In the genomic region with DNA sequence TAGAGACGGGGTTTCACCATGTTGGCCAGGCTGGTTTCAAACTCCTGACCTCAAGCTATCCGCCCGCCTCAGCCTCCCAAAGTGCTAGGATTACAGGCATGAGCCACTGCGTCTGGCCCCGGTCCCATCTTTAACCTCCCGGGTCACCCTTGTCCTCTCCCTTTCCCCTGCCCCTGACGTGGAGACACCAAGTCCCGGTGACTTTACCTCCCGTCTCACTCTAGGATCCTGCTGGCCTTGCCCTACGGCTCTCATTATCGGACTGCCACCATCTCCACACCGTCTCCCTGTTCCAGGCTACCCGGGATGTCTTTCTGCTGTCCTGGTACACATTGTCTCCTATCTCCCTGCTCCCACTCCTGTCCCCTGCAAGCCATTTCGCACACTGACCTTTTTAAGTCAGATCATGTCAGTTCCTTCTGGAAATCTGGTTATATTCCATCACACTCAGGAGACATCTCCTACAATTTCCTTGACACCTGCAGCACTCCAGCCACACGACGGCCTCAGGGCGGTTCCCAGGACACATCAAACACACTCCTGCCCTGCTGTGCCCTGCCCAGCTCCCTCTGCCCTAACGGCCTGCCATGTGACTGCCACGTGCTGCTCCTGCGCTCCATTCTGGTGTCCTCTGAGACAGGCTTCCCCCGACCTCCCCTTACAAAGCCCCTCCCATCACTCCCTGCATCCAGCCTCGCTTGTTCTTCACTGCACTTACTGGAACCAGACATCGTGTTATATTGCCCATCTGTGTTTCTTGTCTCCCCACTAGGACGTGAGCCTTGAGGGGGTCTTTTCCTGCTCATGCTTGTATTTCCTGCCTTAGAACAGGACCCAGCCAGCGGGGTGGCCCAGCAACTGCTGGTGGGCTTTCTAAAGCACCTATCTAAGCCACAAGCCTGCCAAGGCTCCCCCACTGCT, we compare ENCODE assay signal across 9 cellular contexts. TPM values are rescaled to one million over a fixed set of nuclear protein-coding genes. Genes with fewer than 3 reads are reported as not detected.
DNase-seq lines count a peak whose midpoint lies in the region; ATAC-seq, FAIRE-seq and TF ChIP-seq lines count a peak whose summit lies in the region.
"Had no signal": no experiment of that assay in that cellular context is flagged by ENCODE, and none has a peak within 500 bp of the region (broad histone marks: within the 10 kb centered on the region; RNA-seq: fewer than 3 reads in every experiment).

No MANE protein-coding gene starts in this region.

- H3K4me3 ChIP-seq in heart left ventricle (peak overlapping the region in 11 of 12 donors; percentile 19 to 74 (median 51)), skeletal muscle satellite cell (ENCODE audit: low read length) (peak overlapping the region; percentile 65)

- intact Hi-C loops in heart left ventricle (cut with DNase I), result loop anchor here in 9 of 10 donors (2.0 to 10.0 kb wide), 6 partner anchors 60 to 105 kb away; partner anchors contain the start of gene RNF11 (in 5 of the 9)

- H3K36me3 ChIP-seq in heart left ventricle, result no peaks in the 10 kb centered on the region
- H3K36me3 ChIP-seq in skeletal muscle satellite cell (ENCODE audit: insufficient read depth, low read length), result no peaks in the 10 kb centered on the region

- CTCF ChIA-PET in RWPE1 (lab: Yijun Ruan, JAX), result interaction anchor here (0.6 to 1.2 kb wide), 21 partner anchors 8 to 1737 kb away, joined by 3 to 10 read pairs (median 3); no protein-coding TSS in a partner anchor

- TF ChIP-seq CTCF in RWPE1 (conservative IDR thresholded peaks at IDR 0.05; ENCODE audit: low read depth), result no peak
- TF ChIP-seq CTCF in heart left ventricle (IDR thresholded peaks at IDR 0.05), result no peak

- 71 to 77% (median 73%) methylated on average over 25 of the region's 25 CpGs for WGBS in heart left ventricle, 4 donors

- H3K4me2 ChIP-seq in skeletal muscle satellite cell (ENCODE audit: low read length), result peak overlapping the region; percentile 85

- TF ChIP-seq POLR2A in GM12892 (IDR thresholded peaks at IDR 0.05; ENCODE audit: low read depth, low read length) (no peak), heart left ventricle (IDR thresholded peaks at IDR 0.05) (no peak)

- H3K4me1 ChIP-seq in heart left ventricle (peaks cover 0 to 16% (median 11%) of the 10 kb centered on the region in 12 donors), skeletal muscle satellite cell (ENCODE audit: control insufficient read depth, insufficient read depth, low read length) (peaks cover 20% of the 10 kb centered on the region)

- no peaks in the 10 kb centered on the region for H3K9me3 ChIP-seq in heart left ventricle
- H3K9me3 ChIP-seq in skeletal muscle satellite cell (replicated peaks; ENCODE audit: low read length), result no peaks in the 10 kb centered on the region

- peak; percentile 7 to 31 (median 21) for ATAC-seq in heart left ventricle

- peak overlapping the region; percentile 25; the same call in 1 of the 2 replicates for H3K27ac ChIP-seq in RWPE1
- H3K27ac ChIP-seq in heart left ventricle, result peak overlapping the region in 4 of 12 donors; percentile 1 to 27 (median 8)

- DNase-seq in GM12892 (ENCODE audit: insufficient read length) (no peak), RWPE1 (ENCODE audit: low spot score) (no peak), heart left ventricle (no peak), NCI-H748 (lab: John Stamatoyannopoulos, UW; ENCODE audit: unreplicated experiment) (no peak), midbrain (lab: John Stamatoyannopoulos, UW) (no peak), dedifferentiated amniotic fluid mesenchymal stem cell (ENCODE audit: extremely low spot score) (no peak)
- DNase-seq in stimulated activated CD4-positive, alpha-beta T cell treated with anti-CD3 and anti-CD28 coated beads, Interleukin-2, amount 100 ng/mL, for 48 hours, result no peak

- POLR2A ChIA-PET in RWPE1 (lab: Yijun Ruan, JAX; ENCODE audit: low non-redundant PET), result no interaction called here

- H3K27me3 ChIP-seq in heart left ventricle (no peaks in the 10 kb centered on the region), skeletal muscle satellite cell (ENCODE audit: control insufficient read depth, insufficient read depth, low read length) (no peaks in the 10 kb centered on the region)

- FAIRE-seq in GM12892 (lab: Jason Lieb, UNC), result peak; percentile 67

- H3K9ac ChIP-seq in skeletal muscle satellite cell (ENCODE audit: low read depth, low read length), result peak overlapping the region; percentile 79

RNA-seq across cellular contexts. Expression of gene TTC39A, which starts 32.7 kb away (rescaled TPM):
- polyA plus RNA-seq in GM12892 (2012; ENCODE audit: missing spikeins), result 2.0 TPM
- total RNA-seq in heart left ventricle, result 10 to 100 TPM; 14.5 to 29.2 (median 23.5) TPM
- 10 to 100 TPM in 1 of 2 donors, 1 to 10 TPM in 1; 8.4 to 16.0 TPM for polyA plus RNA-seq in heart left ventricle
- 0.22 and 1.5 TPM in 2 replicates for total RNA-seq in skeletal muscle satellite cell (2012; rRNA removed)
- total RNA-seq: HT1080 had no signal
